ENCODE assay signal across 9 cellular contexts in genomic region chr11:34302046-34302921, GRCh38. TPM values are rescaled to one million over a fixed set of nuclear protein-coding genes. Genes with fewer than 3 reads are reported as not detected.
DNase-seq lines count a peak whose midpoint lies in the region; ATAC-seq and TF ChIP-seq lines count a peak whose summit lies in the region.
"Had no signal": no experiment of that assay in that cellular context is flagged by ENCODE, and none has a peak within 500 bp of the region (broad histone marks: within the 10 kb centered on the region; RNA-seq: fewer than 3 reads in every experiment).

No MANE protein-coding gene starts in this region.

- H3K9me3 ChIP-seq in KOPT-K1 (ENCODE audit: insufficient read depth, low read length, poor library complexity, severe bottlenecking) (no peaks in the 10 kb centered on the region), WERI-Rb-1 (ENCODE audit: severe bottlenecking) (no peaks in the 10 kb centered on the region)

- DNase-seq in ELF-1 (ENCODE audit: low read depth, low spot score) (peak; percentile 83), fibroblast of pulmonary artery (ENCODE audit: low read depth) (peak; percentile 75), WERI-Rb-1 (no peak), dorsolateral prefrontal cortex (no peak), left ventricle myocardium superior (no peak)

- peak; percentile 78 for ATAC-seq in GM21723 (IDR thresholded peaks at IDR 0.05; ENCODE audit: unreplicated experiment)
- no peak for ATAC-seq in left ventricle myocardium superior
- ATAC-seq in GM18517 (IDR thresholded peaks at IDR 0.05; ENCODE audit: unreplicated experiment): no peak

- H3K36me3 ChIP-seq in KOPT-K1 (ENCODE audit: insufficient read depth, low read length) (no peaks in the 10 kb centered on the region), WERI-Rb-1 (no peaks in the 10 kb centered on the region)

- H3K27me3 ChIP-seq in WERI-Rb-1 (ENCODE audit: insufficient read depth, low read depth, severe bottlenecking) (no peaks in the 10 kb centered on the region), dorsolateral prefrontal cortex (no peaks in the 10 kb centered on the region)

- no peak overlapping the region for H3K4me3 ChIP-seq in fibroblast of pulmonary artery (replicated peaks; ENCODE audit: low read depth, low read length)
- no peak overlapping the region for H3K4me3 ChIP-seq in WERI-Rb-1 (ENCODE audit: low read depth, low read length)
- no peak overlapping the region for H3K4me3 ChIP-seq in dorsolateral prefrontal cortex

- H3K27ac ChIP-seq in KOPT-K1 (ENCODE audit: low read depth, low read length, poor library complexity, severe bottlenecking): peak overlapping the region; percentile 11
- no peak overlapping the region for H3K27ac ChIP-seq in WERI-Rb-1
- no peak overlapping the region for H3K27ac ChIP-seq in dorsolateral prefrontal cortex
- H3K27ac ChIP-seq: epithelial cell of prostate had no signal

- intact Hi-C loops in dorsolateral prefrontal cortex (cut with DNase I) (no loop called here), left ventricle myocardium superior (cut with micrococcal nuclease) (no loop called here)

- TF ChIP-seq CTCF in fibroblast of pulmonary artery (IDR thresholded peaks at IDR 0.05; ENCODE audit: low read length, missing control alignments): no peak
- TF ChIP-seq CTCF in WERI-Rb-1 (IDR thresholded peaks at IDR 0.05; ENCODE audit: low read depth, low read length): no peak
- no peak for TF ChIP-seq CTCF in dorsolateral prefrontal cortex (IDR thresholded peaks at IDR 0.05 in 54 of 56, conservative IDR thresholded peaks at IDR 0.05 in 2 of 56; ENCODE audit: low read depth in 1 of 56, partially characterized antibody in 56 of 56)

RNA-seq across cellular contexts. Expression of gene ABTB2, which starts 55.5 kb away (rescaled TPM):
- total RNA-seq in dorsolateral prefrontal cortex (10 to 100 TPM in 16 of 120 experiments, 1 to 10 TPM in 104; 3.4 to 16.8 (median 6.8) TPM), left ventricle myocardium superior (12.1 TPM)

Comparison
In these comparisons a context has a peak if more than half of its experiments do, and no peak if none do; other contexts are left out.
1. DNase-seq: peak in ELF-1 (single experiment) and fibroblast of pulmonary artery (single experiment); none in WERI-Rb-1 (single experiment), dorsolateral prefrontal cortex (0 of 10) and left ventricle myocardium superior (single experiment).